Comparison of ENCODE assay signal across 2 cellular contexts in the genomic region with DNA sequence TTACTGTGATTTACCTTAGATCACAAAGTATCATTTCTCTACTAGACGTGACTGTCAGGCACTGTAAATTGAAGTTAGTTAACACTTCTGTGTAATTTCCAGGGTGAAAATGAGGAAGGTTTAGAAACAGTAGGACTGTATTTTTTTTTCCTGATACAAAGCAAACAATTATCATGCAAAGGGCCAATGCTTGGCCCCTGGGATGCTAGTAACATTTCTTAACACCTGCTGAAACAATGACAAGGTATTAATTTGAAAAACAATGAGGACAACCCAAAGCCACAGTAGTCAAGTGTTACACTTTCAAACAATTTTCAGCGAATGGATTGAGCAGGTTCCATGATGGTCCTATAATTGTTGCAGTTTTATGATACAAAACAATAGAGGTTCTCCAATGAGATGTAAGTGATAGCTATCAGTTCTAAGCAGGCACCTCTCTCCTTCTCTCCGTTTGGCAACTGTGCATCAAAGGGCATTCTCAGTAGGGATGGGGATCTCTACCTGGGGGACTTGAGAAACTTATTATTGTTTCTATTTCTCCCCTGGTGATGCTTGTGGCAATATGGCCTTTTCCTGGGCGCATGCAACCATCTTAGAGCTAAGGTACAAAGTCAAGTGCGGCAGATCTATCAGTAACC.
A peak's percentile ranks its signal among the peaks of the same experiment; 100 is the strongest.
TF ChIP-seq lines count a peak whose summit lies in the region.

No MANE protein-coding gene starts in this region.

TF ChIP-seq in GM23338, 12 proteins besides CTCF, POLR2A, EP300 and RAD21:
- peak; percentile 13; the same call in 1 of the 2 replicates for TF ChIP-seq NANOG (IDR thresholded peaks at IDR 0.05; ENCODE audit: borderline replicate concordance)
- no peak for TF ChIP-seq STAT1 (IDR thresholded peaks at IDR 0.05; ENCODE audit: unreplicated experiment)
- no peak for TF ChIP-seq ZNF114 (CRISPR knock-in tag; IDR thresholded peaks at IDR 0.05)
- TF ChIP-seq EZH2phosphoT487 (IDR thresholded peaks at IDR 0.05; ENCODE audit: unreplicated experiment) = no peak
- no peak for TF ChIP-seq POLR2AphosphoS5 (IDR thresholded peaks at IDR 0.05; ENCODE audit: low read depth)
- TF ChIP-seq, protein P1, sequence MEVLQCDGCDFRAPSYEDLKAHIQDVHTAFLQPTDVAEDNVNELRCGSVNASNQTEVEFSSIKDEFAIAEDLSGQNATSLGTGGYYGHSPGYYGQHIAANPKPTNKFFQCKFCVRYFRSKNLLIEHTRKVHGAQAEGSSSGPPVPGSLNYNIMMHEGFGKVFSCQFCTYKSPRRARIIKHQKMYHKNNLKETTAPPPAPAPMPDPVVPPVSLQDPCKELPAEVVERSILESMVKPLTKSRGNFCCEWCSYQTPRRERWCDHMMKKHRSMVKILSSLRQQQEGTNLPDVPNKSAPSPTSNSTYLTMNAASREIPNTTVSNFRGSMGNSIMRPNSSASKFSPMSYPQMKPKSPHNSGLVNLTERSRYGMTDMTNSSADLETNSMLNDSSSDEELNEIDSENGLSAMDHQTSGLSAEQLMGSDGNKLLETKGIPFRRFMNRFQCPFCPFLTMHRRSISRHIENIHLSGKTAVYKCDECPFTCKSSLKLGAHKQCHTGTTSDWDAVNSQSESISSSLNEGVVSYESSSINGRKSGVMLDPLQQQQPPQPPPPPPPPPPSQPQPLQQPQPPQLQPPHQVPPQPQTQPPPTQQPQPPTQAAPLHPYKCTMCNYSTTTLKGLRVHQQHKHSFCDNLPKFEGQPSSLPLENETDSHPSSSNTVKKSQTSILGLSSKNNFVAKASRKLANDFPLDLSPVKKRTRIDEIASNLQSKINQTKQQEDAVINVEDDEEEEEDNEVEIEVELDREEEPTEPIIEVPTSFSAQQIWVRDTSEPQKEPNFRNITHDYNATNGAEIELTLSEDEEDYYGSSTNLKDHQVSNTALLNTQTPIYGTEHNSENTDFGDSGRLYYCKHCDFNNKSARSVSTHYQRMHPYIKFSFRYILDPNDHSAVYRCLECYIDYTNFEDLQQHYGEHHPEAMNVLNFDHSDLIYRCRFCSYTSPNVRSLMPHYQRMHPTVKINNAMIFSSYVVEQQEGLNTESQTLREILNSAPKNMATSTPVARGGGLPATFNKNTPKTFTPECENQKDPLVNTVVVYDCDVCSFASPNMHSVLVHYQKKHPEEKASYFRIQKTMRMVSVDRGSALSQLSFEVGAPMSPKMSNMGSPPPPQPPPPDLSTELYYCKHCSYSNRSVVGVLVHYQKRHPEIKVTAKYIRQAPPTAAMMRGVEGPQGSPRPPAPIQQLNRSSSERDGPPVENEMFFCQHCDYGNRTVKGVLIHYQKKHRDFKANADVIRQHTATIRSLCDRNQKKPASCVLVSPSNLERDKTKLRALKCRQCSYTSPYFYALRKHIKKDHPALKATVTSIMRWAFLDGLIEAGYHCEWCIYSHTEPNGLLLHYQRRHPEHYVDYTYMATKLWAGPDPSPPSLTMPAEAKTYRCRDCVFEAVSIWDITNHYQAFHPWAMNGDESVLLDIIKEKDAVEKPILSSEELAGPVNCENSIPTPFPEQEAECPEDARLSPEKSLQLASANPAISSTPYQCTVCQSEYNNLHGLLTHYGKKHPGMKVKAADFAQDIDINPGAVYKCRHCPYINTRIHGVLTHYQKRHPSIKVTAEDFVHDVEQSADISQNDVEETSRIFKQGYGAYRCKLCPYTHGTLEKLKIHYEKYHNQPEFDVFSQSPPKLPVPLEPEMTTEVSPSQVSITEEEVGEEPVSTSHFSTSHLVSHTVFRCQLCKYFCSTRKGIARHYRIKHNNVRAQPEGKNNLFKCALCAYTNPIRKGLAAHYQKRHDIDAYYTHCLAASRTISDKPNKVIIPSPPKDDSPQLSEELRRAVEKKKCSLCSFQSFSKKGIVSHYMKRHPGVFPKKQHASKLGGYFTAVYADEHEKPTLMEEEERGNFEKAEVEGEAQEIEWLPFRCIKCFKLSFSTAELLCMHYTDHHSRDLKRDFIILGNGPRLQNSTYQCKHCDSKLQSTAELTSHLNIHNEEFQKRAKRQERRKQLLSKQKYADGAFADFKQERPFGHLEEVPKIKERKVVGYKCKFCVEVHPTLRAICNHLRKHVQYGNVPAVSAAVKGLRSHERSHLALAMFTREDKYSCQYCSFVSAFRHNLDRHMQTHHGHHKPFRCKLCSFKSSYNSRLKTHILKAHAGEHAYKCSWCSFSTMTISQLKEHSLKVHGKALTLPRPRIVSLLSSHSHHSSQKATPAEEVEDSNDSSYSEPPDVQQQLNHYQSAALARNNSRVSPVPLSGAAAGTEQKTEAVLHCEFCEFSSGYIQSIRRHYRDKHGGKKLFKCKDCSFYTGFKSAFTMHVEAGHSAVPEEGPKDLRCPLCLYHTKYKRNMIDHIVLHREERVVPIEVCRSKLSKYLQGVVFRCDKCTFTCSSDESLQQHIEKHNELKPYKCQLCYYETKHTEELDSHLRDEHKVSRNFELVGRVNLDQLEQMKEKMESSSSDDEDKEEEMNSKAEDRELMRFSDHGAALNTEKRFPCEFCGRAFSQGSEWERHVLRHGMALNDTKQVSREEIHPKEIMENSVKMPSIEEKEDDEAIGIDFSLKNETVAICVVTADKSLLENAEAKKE (CRISPR knock-in tag; IDR thresholded peaks at IDR 0.05) = 0 out of 2 replicates have a peak, but pooled peaks have one; percentile 27
- no peak for TF ChIP-seq JUNB (IDR thresholded peaks at IDR 0.05; ENCODE audit: unreplicated experiment)

TF ChIP-seq in H1, 55 proteins besides CTCF, POLR2A, EP300 and RAD21:
- TF ChIP-seq CBX8 (IDR thresholded peaks at IDR 0.05; ENCODE audit: borderline replicate concordance, low read depth, low read length) (no peak), ASH2L (IDR thresholded peaks at IDR 0.05; ENCODE audit: low read length) (no peak), POU5F1 (IDR thresholded peaks at IDR 0.05; ENCODE audit: low read depth, low read length) (peak; percentile 92), SP1 (IDR thresholded peaks at IDR 0.05; ENCODE audit: low read depth, low read length) (peak; percentile 56; the same call in 1 of the 2 replicates), CTBP2 (IDR thresholded peaks at IDR 0.05; ENCODE audit: borderline replicate concordance, insufficient read depth, insufficient read length, low read length) (no peak), TEAD4 (IDR thresholded peaks at IDR 0.05; ENCODE audit: low read depth, low read length) (no peak), NANOG (IDR thresholded peaks at IDR 0.05; ENCODE audit: insufficient read depth, low read depth, low read length, poor library complexity, severe bottlenecking) (peak; percentile 64), TCF12 (IDR thresholded peaks at IDR 0.05; ENCODE audit: low read depth, low read length) (peak; percentile 95)
- TF ChIP-seq, protein P2, sequence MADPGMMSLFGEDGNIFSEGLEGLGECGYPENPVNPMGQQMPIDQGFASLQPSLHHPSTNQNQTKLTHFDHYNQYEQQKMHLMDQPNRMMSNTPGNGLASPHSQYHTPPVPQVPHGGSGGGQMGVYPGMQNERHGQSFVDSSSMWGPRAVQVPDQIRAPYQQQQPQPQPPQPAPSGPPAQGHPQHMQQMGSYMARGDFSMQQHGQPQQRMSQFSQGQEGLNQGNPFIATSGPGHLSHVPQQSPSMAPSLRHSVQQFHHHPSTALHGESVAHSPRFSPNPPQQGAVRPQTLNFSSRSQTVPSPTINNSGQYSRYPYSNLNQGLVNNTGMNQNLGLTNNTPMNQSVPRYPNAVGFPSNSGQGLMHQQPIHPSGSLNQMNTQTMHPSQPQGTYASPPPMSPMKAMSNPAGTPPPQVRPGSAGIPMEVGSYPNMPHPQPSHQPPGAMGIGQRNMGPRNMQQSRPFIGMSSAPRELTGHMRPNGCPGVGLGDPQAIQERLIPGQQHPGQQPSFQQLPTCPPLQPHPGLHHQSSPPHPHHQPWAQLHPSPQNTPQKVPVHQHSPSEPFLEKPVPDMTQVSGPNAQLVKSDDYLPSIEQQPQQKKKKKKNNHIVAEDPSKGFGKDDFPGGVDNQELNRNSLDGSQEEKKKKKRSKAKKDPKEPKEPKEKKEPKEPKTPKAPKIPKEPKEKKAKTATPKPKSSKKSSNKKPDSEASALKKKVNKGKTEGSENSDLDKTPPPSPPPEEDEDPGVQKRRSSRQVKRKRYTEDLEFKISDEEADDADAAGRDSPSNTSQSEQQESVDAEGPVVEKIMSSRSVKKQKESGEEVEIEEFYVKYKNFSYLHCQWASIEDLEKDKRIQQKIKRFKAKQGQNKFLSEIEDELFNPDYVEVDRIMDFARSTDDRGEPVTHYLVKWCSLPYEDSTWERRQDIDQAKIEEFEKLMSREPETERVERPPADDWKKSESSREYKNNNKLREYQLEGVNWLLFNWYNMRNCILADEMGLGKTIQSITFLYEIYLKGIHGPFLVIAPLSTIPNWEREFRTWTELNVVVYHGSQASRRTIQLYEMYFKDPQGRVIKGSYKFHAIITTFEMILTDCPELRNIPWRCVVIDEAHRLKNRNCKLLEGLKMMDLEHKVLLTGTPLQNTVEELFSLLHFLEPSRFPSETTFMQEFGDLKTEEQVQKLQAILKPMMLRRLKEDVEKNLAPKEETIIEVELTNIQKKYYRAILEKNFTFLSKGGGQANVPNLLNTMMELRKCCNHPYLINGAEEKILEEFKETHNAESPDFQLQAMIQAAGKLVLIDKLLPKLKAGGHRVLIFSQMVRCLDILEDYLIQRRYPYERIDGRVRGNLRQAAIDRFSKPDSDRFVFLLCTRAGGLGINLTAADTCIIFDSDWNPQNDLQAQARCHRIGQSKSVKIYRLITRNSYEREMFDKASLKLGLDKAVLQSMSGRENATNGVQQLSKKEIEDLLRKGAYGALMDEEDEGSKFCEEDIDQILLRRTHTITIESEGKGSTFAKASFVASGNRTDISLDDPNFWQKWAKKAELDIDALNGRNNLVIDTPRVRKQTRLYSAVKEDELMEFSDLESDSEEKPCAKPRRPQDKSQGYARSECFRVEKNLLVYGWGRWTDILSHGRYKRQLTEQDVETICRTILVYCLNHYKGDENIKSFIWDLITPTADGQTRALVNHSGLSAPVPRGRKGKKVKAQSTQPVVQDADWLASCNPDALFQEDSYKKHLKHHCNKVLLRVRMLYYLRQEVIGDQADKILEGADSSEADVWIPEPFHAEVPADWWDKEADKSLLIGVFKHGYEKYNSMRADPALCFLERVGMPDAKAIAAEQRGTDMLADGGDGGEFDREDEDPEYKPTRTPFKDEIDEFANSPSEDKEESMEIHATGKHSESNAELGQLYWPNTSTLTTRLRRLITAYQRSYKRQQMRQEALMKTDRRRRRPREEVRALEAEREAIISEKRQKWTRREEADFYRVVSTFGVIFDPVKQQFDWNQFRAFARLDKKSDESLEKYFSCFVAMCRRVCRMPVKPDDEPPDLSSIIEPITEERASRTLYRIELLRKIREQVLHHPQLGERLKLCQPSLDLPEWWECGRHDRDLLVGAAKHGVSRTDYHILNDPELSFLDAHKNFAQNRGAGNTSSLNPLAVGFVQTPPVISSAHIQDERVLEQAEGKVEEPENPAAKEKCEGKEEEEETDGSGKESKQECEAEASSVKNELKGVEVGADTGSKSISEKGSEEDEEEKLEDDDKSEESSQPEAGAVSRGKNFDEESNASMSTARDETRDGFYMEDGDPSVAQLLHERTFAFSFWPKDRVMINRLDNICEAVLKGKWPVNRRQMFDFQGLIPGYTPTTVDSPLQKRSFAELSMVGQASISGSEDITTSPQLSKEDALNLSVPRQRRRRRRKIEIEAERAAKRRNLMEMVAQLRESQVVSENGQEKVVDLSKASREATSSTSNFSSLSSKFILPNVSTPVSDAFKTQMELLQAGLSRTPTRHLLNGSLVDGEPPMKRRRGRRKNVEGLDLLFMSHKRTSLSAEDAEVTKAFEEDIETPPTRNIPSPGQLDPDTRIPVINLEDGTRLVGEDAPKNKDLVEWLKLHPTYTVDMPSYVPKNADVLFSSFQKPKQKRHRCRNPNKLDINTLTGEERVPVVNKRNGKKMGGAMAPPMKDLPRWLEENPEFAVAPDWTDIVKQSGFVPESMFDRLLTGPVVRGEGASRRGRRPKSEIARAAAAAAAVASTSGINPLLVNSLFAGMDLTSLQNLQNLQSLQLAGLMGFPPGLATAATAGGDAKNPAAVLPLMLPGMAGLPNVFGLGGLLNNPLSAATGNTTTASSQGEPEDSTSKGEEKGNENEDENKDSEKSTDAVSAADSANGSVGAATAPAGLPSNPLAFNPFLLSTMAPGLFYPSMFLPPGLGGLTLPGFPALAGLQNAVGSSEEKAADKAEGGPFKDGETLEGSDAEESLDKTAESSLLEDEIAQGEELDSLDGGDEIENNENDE (IDR thresholded peaks at IDR 0.05; ENCODE audit: insufficient replicate concordance, low read length) = peak; percentile 84
